Comparison of ENCODE assay signal across 22 cellular contexts in the genomic region with DNA sequence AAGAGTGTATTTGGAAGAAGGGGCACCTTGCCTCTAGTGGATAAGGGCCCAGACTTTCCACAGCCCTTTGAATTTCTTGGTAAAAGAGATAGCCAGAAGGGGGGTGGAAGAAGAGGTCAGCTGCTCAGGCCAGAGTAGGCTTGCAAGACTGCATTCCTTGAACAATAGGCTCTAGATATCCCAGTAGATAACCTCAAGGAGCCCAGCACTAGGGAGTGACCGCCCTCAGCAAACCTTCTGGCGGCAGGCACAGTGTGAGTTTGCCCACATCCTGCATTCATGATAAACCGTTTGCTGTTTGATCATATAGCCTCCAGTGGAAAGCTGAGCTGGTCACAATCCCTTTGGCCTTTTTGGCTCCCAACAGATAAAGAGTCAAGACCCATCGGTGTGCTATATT.
DNase-seq lines count a peak whose midpoint lies in the region; FAIRE-seq and TF ChIP-seq lines count a peak whose summit lies in the region.
"Had no signal": no experiment of that assay in that cellular context is flagged by ENCODE, and none has a peak within 500 bp of the region (broad histone marks: within the 10 kb centered on the region; RNA-seq: fewer than 3 reads in every experiment).

No MANE protein-coding gene starts in this region.

- WGBS in mesendoderm (ENCODE audit: extremely low coverage, insufficient coverage, low lambda C conversion rate) = no CpG with 5 or more reads among the region's 4 CpGs
- 28 to 57% (median 31%) methylated on average over 4 of the region's 4 CpGs for WGBS in stomach, 5 donors

- no peak for TF ChIP-seq POLR2A in stomach (IDR thresholded peaks at IDR 0.05)

- intact Hi-C loops in stomach (cut with DNase I; ENCODE audit: low total_unique reads) = no loop called here

- no peaks in the 10 kb centered on the region for H3K79me1 ChIP-seq in mesendoderm (ENCODE audit: low read length)

- H3K27ac ChIP-seq in mesendoderm (ENCODE audit: low read depth, low read length) (no peak overlapping the region), stomach (no peak overlapping the region)
- H3K27ac ChIP-seq: A549; BLaER1 treated with 17β-estradiol and CSF1 and Interleukin-3, amounts not matched to agents 10 nM and 100 nM; C4-2B had no signal

- no peak overlapping the region for H2AK5ac ChIP-seq in mesendoderm (ENCODE audit: low read length)

- no peak overlapping the region for H3K23ac ChIP-seq in mesendoderm (ENCODE audit: low read length)

- H3K9ac ChIP-seq in mesendoderm (ENCODE audit: low read length) = no peak overlapping the region
- H3K9ac ChIP-seq: BLaER1 treated with 17β-estradiol and CSF1 and Interleukin-3, amounts not matched to agents 10 nM and 100 nM had no signal

- H3K79me2 ChIP-seq in mesendoderm (ENCODE audit: control insufficient read depth, insufficient read depth, low read length) = no peaks in the 10 kb centered on the region

- no peak overlapping the region for H2BK5ac ChIP-seq in mesendoderm (ENCODE audit: low read length)

- H2BK120ac ChIP-seq in mesendoderm (ENCODE audit: low read depth, low read length) = no peak overlapping the region

- H3K4me1 ChIP-seq in mesendoderm (ENCODE audit: control insufficient read depth, low read depth, low read length) = no peaks in the 10 kb centered on the region
- H3K4me1 ChIP-seq in stomach = no peaks in the 10 kb centered on the region
- H3K4me1 ChIP-seq: A549; BLaER1 treated with 17β-estradiol and CSF1 and Interleukin-3, amounts not matched to agents 10 nM and 100 nM; Caco-2 had no signal

- no peak for TF ChIP-seq CTCF in stomach (IDR thresholded peaks at IDR 0.05)

- peak; percentile 28 for DNase-seq in A172 (ENCODE audit: low spot score)
- peak; percentile 40 for DNase-seq in ELF-1 (ENCODE audit: low read depth, low spot score)
- peak; percentile 44 for DNase-seq in mesendoderm
- DNase-seq in stomach = peak; percentile 42
- DNase-seq in activated CD4-positive, CD25-positive, alpha-beta regulatory T cell treated with anti-CD3 and anti-CD28 coated beads, Interleukin-2, amount 50 U/mL, for 72 hours = no peak
- no peak for DNase-seq in activated CD4-positive, alpha-beta T cell treated with anti-CD3 and anti-CD28 coated beads, Interleukin-2, amount 50 U/mL, for 4 hours
- DNase-seq in HTR-8/SVneo (ENCODE audit: insufficient read length, low spot score) = no peak
- DNase-seq: 8988T; AML-193; Calu3; CD4-positive, alpha-beta T cell; CD8-positive, alpha-beta T cell; DMS79 treated with DMSO at 0.1 percent for 48 hours; GDM1 had no signal

- no peak overlapping the region for H4K8ac ChIP-seq in mesendoderm (ENCODE audit: low read depth, low read length)

- TF ChIP-seq EP300 in stomach (IDR thresholded peaks at IDR 0.05) = no peak

- no peak overlapping the region for H3K4ac ChIP-seq in mesendoderm (ENCODE audit: low read depth, low read length)

- H3K4me3 ChIP-seq in mesendoderm (ENCODE audit: low read length) = no peak overlapping the region
- no peak overlapping the region for H3K4me3 ChIP-seq in stomach
- H3K4me3 ChIP-seq: A549; BLaER1 treated with 17β-estradiol and CSF1 and Interleukin-3, amounts not matched to agents 10 nM and 100 nM; GM12878 had no signal

- H3K56ac ChIP-seq in mesendoderm (ENCODE audit: low read length) = no peak overlapping the region

- H2BK15ac ChIP-seq in mesendoderm (replicated peaks; ENCODE audit: low read depth) = no peak overlapping the region

- H3K9me3 ChIP-seq in stomach = no peaks in the 10 kb centered on the region
- H3K9me3 ChIP-seq: A549, Caco-2 had no signal

- H3K4me2 ChIP-seq in mesendoderm (ENCODE audit: low read length) = no peak overlapping the region
- H3K4me2 ChIP-seq: A549; BLaER1 treated with 17β-estradiol and CSF1 and Interleukin-3, amounts not matched to agents 10 nM and 100 nM had no signal

- H3K36me3 ChIP-seq in mesendoderm (ENCODE audit: control insufficient read depth, insufficient read depth, low read length) = no peaks in the 10 kb centered on the region
- H3K36me3 ChIP-seq in stomach = no peaks in the 10 kb centered on the region

- no peak overlapping the region for H4K5ac ChIP-seq in mesendoderm (ENCODE audit: low read length)

- H3K27me3 ChIP-seq in mesendoderm (ENCODE audit: insufficient read depth, low read length, poor library complexity) = no peaks in the 10 kb centered on the region
- H3K27me3 ChIP-seq in stomach = no peaks in the 10 kb centered on the region
- H3K27me3 ChIP-seq: BLaER1 treated with 17β-estradiol and CSF1 and Interleukin-3, amounts not matched to agents 10 nM and 100 nM had no signal

- no peak overlapping the region for H3K18ac ChIP-seq in mesendoderm (ENCODE audit: low read length)

- no peak for FAIRE-seq in HTR-8/SVneo (lab: Jason Lieb, UNC)
- FAIRE-seq: A549, D721Med, GM12878, GM12892, GM18507 had no signal

Comparison
In these comparisons a context has a peak if more than half of its experiments do, and no peak if none do; other contexts are left out.
1. DNase-seq: peak in A172 (single experiment), ELF-1 (single experiment), mesendoderm (single experiment) and stomach (single experiment); none in activated CD4-positive, CD25-positive, alpha-beta regulatory T cell treated with anti-CD3 and anti-CD28 coated beads, Interleukin-2, amount 50 U/mL, for 72 hours (single experiment), activated CD4-positive, alpha-beta T cell treated with anti-CD3 and anti-CD28 coated beads, Interleukin-2, amount 50 U/mL, for 4 hours (0 of 2) and HTR-8/SVneo (single experiment).